Comparison of ENCODE assay signal across 1 cellular context in genomic region chr22:37686002-37686982, GRCh38.
TF ChIP-seq lines count a peak whose summit lies in the region.

Gene NOL12 (plus strand): TSS chr22:37686343. CDS start chr22:37686393, 50 bp downstream.

TF ChIP-seq in HEK293, 187 proteins besides CTCF, POLR2A, EP300 and RAD21 (continued from another document and continues in another):
- TF ChIP-seq, protein P1, sequence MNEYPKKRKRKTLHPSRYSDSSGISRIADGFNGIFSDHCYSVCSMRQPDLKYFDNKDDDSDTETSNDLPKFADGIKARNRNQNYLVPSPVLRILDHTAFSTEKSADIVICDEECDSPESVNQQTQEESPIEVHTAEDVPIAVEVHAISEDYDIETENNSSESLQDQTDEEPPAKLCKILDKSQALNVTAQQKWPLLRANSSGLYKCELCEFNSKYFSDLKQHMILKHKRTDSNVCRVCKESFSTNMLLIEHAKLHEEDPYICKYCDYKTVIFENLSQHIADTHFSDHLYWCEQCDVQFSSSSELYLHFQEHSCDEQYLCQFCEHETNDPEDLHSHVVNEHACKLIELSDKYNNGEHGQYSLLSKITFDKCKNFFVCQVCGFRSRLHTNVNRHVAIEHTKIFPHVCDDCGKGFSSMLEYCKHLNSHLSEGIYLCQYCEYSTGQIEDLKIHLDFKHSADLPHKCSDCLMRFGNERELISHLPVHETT (tag by site-specific recombination; IDR thresholded peaks at IDR 0.05) = peak; percentile 99
- no peak for TF ChIP-seq SCRT2 (tag by site-specific recombination; IDR thresholded peaks at IDR 0.05)
- no peak; the same call in 1 of the 2 replicates for TF ChIP-seq ZNF664 (tag by site-specific recombination; IDR thresholded peaks at IDR 0.05)
- TF ChIP-seq ZNF174 (tag by site-specific recombination; IDR thresholded peaks at IDR 0.05) = no peak
- TF ChIP-seq ZBTB21 (tag by site-specific recombination; IDR thresholded peaks at IDR 0.05) = peak; percentile 83
- no peak; the same call in 1 of the 2 replicates for TF ChIP-seq ZNF138 (tag by site-specific recombination; IDR thresholded peaks at IDR 0.05; ENCODE audit: borderline replicate concordance)
- TF ChIP-seq ZBTB26 (tag by site-specific recombination; optimal IDR thresholded peaks at IDR 0.05) = peak; percentile 93
- peak; percentile 69 for TF ChIP-seq ZNF843 (tag by site-specific recombination; IDR thresholded peaks at IDR 0.05)
- peak; percentile 58; the same call in 1 of the 2 replicates for TF ChIP-seq GFI1B (tag by site-specific recombination; IDR thresholded peaks at IDR 0.05)
- TF ChIP-seq HOXD13 (CRISPR knock-in tag; IDR thresholded peaks at IDR 0.05; ENCODE audit: borderline replicate concordance) = no peak
- TF ChIP-seq ZNF211 (tag by site-specific recombination; IDR thresholded peaks at IDR 0.05; ENCODE audit: low read depth) = no peak
- TF ChIP-seq ZNF426 (tag by site-specific recombination; IDR thresholded peaks at IDR 0.05) = no peak
- TF ChIP-seq, protein P2, sequence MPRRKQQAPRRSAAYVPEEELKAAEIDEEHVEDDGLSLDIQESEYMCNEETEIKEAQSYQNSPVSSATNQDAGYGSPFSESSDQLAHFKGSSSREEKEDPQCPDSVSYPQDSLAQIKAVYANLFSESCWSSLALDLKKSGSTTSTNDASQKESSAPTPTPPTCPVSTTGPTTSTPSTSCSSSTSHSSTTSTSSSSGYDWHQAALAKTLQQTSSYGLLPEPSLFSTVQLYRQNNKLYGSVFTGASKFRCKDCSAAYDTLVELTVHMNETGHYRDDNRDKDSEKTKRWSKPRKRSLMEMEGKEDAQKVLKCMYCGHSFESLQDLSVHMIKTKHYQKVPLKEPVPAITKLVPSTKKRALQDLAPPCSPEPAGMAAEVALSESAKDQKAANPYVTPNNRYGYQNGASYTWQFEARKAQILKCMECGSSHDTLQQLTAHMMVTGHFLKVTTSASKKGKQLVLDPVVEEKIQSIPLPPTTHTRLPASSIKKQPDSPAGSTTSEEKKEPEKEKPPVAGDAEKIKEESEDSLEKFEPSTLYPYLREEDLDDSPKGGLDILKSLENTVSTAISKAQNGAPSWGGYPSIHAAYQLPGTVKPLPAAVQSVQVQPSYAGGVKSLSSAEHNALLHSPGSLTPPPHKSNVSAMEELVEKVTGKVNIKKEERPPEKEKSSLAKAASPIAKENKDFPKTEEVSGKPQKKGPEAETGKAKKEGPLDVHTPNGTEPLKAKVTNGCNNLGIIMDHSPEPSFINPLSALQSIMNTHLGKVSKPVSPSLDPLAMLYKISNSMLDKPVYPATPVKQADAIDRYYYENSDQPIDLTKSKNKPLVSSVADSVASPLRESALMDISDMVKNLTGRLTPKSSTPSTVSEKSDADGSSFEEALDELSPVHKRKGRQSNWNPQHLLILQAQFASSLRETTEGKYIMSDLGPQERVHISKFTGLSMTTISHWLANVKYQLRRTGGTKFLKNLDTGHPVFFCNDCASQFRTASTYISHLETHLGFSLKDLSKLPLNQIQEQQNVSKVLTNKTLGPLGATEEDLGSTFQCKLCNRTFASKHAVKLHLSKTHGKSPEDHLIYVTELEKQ (tag by site-specific recombination; IDR thresholded peaks at IDR 0.05; ENCODE audit: borderline replicate concordance) = peak; percentile 87
- no peak for TF ChIP-seq PRDM6 (tag by site-specific recombination; IDR thresholded peaks at IDR 0.05)
- TF ChIP-seq ZSCAN30 (tag by site-specific recombination; IDR thresholded peaks at IDR 0.05) = peak; percentile 91
- no peak for TF ChIP-seq ZNF747 (tag by site-specific recombination; IDR thresholded peaks at IDR 0.05)
- TF ChIP-seq ZNF341 (tag by site-specific recombination; IDR thresholded peaks at IDR 0.05; ENCODE audit: low read depth) = peak; percentile 87
- TF ChIP-seq, protein P3, sequence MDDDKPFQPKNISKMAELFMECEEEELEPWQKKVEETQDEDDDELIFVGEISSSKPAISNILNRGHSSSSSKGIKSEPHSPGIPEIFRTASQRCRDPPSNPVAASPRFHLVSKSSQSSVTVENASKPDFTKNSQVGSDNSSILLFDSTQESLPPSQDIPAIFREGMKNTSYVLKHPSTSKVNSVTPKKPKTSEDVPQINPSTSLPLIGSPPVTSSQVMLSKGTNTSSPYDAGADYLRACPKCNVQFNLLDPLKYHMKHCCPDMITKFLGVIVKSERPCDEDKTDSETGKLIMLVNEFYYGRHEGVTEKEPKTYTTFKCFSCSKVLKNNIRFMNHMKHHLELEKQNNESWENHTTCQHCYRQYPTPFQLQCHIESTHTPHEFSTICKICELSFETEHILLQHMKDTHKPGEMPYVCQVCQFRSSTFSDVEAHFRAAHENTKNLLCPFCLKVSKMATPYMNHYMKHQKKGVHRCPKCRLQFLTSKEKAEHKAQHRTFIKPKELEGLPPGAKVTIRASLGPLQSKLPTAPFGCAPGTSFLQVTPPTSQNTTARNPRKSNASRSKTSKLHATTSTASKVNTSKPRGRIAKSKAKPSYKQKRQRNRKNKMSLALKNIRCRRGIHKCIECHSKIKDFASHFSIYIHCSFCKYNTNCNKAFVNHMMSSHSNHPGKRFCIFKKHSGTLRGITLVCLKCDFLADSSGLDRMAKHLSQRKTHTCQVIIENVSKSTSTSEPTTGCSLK (tag by site-specific recombination; IDR thresholded peaks at IDR 0.05) = no peak
- peak; percentile 51; the same call in 1 of the 2 replicates for TF ChIP-seq ZNF366 (tag by site-specific recombination; conservative IDR thresholded peaks at IDR 0.05)
- peak; percentile 38; the same call in 1 of the 2 replicates for TF ChIP-seq ZBTB44 (tag by site-specific recombination; IDR thresholded peaks at IDR 0.05)
- TF ChIP-seq ZNF488 (tag by site-specific recombination; IDR thresholded peaks at IDR 0.05) = 0 out of 2 replicates have a peak, but pooled peaks have one; percentile 16
- no peak for TF ChIP-seq ZNF473 (tag by site-specific recombination; IDR thresholded peaks at IDR 0.05)
- TF ChIP-seq, protein P4, sequence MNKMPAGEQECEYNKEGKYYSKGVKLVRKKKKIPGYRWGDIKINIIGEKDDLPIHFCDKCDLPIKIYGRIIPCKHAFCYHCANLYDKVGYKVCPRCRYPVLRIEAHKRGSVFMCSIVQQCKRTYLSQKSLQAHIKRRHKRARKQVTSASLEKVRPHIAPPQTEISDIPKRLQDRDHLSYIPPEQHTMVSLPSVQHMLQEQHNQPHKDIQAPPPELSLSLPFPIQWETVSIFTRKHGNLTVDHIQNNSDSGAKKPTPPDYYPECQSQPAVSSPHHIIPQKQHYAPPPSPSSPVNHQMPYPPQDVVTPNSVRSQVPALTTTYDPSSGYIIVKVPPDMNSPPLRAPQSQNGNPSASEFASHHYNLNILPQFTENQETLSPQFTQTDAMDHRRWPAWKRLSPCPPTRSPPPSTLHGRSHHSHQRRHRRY (tag by site-specific recombination; IDR thresholded peaks at IDR 0.05) = peak; percentile 73
- TF ChIP-seq ZNF792 (tag by site-specific recombination; IDR thresholded peaks at IDR 0.05) = peak; percentile 92
- peak; percentile 97 for TF ChIP-seq ZNF121 (tag by site-specific recombination; IDR thresholded peaks at IDR 0.05)
- no peak; the same call in 1 of the 2 replicates for TF ChIP-seq ZNF214 (tag by site-specific recombination; IDR thresholded peaks at IDR 0.05; ENCODE audit: borderline replicate concordance)
- TF ChIP-seq, protein P5, sequence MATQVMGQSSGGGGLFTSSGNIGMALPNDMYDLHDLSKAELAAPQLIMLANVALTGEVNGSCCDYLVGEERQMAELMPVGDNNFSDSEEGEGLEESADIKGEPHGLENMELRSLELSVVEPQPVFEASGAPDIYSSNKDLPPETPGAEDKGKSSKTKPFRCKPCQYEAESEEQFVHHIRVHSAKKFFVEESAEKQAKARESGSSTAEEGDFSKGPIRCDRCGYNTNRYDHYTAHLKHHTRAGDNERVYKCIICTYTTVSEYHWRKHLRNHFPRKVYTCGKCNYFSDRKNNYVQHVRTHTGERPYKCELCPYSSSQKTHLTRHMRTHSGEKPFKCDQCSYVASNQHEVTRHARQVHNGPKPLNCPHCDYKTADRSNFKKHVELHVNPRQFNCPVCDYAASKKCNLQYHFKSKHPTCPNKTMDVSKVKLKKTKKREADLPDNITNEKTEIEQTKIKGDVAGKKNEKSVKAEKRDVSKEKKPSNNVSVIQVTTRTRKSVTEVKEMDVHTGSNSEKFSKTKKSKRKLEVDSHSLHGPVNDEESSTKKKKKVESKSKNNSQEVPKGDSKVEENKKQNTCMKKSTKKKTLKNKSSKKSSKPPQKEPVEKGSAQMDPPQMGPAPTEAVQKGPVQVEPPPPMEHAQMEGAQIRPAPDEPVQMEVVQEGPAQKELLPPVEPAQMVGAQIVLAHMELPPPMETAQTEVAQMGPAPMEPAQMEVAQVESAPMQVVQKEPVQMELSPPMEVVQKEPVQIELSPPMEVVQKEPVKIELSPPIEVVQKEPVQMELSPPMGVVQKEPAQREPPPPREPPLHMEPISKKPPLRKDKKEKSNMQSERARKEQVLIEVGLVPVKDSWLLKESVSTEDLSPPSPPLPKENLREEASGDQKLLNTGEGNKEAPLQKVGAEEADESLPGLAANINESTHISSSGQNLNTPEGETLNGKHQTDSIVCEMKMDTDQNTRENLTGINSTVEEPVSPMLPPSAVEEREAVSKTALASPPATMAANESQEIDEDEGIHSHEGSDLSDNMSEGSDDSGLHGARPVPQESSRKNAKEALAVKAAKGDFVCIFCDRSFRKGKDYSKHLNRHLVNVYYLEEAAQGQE (tag by site-specific recombination; IDR thresholded peaks at IDR 0.05) = peak; percentile 40; the same call in 1 of the 2 replicates
- TF ChIP-seq ZNF514 (tag by site-specific recombination; IDR thresholded peaks at IDR 0.05) = no peak
- TF ChIP-seq ZNF16 (tag by site-specific recombination; IDR thresholded peaks at IDR 0.05; ENCODE audit: low read depth) = 0 out of 2 replicates have a peak, but pooled peaks have one; percentile 22
- peak; percentile 99 for TF ChIP-seq ZBTB48 (tag by site-specific recombination; IDR thresholded peaks at IDR 0.05)
- peak; percentile 98 for TF ChIP-seq ZNF394 (tag by site-specific recombination; IDR thresholded peaks at IDR 0.05; ENCODE audit: borderline replicate concordance)
- peak; percentile 69 for TF ChIP-seq WT1 (tag by site-specific recombination; IDR thresholded peaks at IDR 0.05)
- TF ChIP-seq, protein P6, sequence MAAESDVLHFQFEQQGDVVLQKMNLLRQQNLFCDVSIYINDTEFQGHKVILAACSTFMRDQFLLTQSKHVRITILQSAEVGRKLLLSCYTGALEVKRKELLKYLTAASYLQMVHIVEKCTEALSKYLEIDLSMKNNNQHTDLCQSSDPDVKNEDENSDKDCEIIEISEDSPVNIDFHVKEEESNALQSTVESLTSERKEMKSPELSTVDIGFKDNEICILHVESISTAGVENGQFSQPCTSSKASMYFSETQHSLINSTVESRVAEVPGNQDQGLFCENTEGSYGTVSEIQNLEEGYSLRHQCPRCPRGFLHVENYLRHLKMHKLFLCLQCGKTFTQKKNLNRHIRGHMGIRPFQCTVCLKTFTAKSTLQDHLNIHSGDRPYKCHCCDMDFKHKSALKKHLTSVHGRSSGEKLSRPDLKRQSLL (tag by site-specific recombination; IDR thresholded peaks at IDR 0.05) = 0 out of 2 replicates have a peak, but pooled peaks have one; percentile 46
- no peak for TF ChIP-seq PRDM1 (tag by site-specific recombination; IDR thresholded peaks at IDR 0.05)
- no peak for TF ChIP-seq ZNF350 (tag by site-specific recombination; IDR thresholded peaks at IDR 0.05)
- peak; percentile 81 for TF ChIP-seq YY1 (tag by site-specific recombination; IDR thresholded peaks at IDR 0.05)
- TF ChIP-seq, protein P7, sequence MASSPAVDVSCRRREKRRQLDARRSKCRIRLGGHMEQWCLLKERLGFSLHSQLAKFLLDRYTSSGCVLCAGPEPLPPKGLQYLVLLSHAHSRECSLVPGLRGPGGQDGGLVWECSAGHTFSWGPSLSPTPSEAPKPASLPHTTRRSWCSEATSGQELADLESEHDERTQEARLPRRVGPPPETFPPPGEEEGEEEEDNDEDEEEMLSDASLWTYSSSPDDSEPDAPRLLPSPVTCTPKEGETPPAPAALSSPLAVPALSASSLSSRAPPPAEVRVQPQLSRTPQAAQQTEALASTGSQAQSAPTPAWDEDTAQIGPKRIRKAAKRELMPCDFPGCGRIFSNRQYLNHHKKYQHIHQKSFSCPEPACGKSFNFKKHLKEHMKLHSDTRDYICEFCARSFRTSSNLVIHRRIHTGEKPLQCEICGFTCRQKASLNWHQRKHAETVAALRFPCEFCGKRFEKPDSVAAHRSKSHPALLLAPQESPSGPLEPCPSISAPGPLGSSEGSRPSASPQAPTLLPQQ (tag by site-specific recombination; IDR thresholded peaks at IDR 0.05) = peak; percentile 93
- peak; percentile 97 for TF ChIP-seq GLIS2 (tag by site-specific recombination; IDR thresholded peaks at IDR 0.05)
- no peak for TF ChIP-seq ZNF433 (tag by site-specific recombination; IDR thresholded peaks at IDR 0.05; ENCODE audit: low read depth)
